Comparison of ENCODE assay signal across 8 cellular contexts in the genomic region with DNA sequence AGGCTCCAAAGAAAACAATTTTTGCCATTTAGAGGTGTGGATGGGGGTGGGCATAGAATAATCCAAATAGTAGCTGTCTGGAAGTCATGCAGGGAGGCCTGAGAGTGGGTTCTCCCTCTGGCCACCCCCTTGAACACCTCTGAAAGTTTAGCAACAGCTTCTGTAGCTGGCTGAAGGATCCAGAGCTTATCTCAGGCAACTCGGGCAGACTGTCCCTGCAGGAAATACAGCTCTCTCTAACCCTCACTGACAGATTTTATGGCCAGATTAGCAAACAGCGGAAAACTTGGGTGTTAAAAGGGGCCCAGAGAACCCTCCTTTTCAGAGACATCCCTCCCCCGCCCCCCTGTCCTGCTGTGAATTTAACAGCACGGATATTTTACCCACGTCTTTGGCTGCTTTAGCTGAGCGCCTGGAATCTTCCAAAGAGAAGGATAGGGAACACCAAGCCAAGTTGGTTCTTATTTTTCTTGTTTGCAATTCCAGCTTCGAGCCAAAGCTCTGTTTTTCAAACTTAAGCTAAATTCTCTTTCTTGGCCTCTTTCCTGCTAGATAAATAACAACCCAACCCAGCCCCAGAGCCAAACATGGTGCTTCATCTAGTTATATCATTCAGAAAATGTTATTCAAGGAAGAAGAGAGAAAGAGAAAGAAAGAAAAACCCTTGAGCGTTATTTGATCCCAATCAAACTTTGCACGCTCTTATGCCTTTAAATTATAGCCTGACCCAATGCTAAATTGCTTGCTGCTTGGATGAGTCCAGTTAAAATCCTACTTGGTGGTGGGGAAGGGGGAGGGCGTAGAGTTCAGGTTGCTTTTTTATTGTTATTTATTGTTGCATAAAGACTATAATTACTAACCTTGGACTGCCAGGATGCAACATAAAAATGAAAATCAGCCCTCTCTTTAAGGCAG. TPM values are rescaled to one million over a fixed set of nuclear protein-coding genes. Genes with fewer than 3 reads are reported as not detected.
DNase-seq lines count a peak whose midpoint lies in the region; ATAC-seq and TF ChIP-seq lines count a peak whose summit lies in the region.

No MANE protein-coding gene starts in this region.

- TF ChIP-seq POLR2A in esophagus squamous epithelium (IDR thresholded peaks at IDR 0.05): no peak

- H3K27me3 ChIP-seq in esophagus squamous epithelium: peaks cover 0 to 82% (median 0%) of the 10 kb centered on the region in 4 donors

- WGBS in esophagus squamous epithelium, 2 donors: 17% methylated on average over 10 of the region's 10 CpGs

- peak overlapping the region in 3 of 4 donors; percentile 22 to 56 (median 31) for H3K4me3 ChIP-seq in esophagus squamous epithelium

- DNase-seq in HCEC 1CT (peak; percentile 41), OCI-M1 (lab: John Stamatoyannopoulos, UW) (peak; percentile 93), esophagus squamous epithelium (lab: John Stamatoyannopoulos, UW) (no peak), renal cortical epithelial cell (ENCODE audit: low read depth) (peak; percentile 58), NCI-H524 treated with DMSO at 0.1 percent for 48 hours (lab: John Stamatoyannopoulos, UW) (no peak)
- DNase-seq in effector CD8-positive, alpha-beta T cell (lab: John Stamatoyannopoulos, UW): no peak

- ATAC-seq in HG02870 (IDR thresholded peaks at IDR 0.05; ENCODE audit: unreplicated experiment) (no peak), HG03045 (IDR thresholded peaks at IDR 0.05; ENCODE audit: unreplicated experiment) (no peak)

- intact Hi-C loops in esophagus squamous epithelium (cut with DNase I): no loop called here

- TF ChIP-seq CTCF in esophagus squamous epithelium (IDR thresholded peaks at IDR 0.05): no peak

- H3K9me3 ChIP-seq in esophagus squamous epithelium: no peaks in the 10 kb centered on the region

- peaks cover 0 to 23% (median 6%) of the 10 kb centered on the region in 3 donors for H3K36me3 ChIP-seq in esophagus squamous epithelium

- peaks cover 7 to 91% (median 48%) of the 10 kb centered on the region in 3 donors for H3K4me1 ChIP-seq in esophagus squamous epithelium

- H3K27ac ChIP-seq in esophagus squamous epithelium: peak overlapping the region; percentile 91 to 95 (median 92)

RNA-seq across cellular contexts. Expression of gene HOXB2, which starts 2.3 kb away (rescaled TPM):
- 10 to 100 TPM in 3 of 4 donors, 1 to 10 TPM in 1; 9.2 to 24.2 (median 17.1) TPM for total RNA-seq in esophagus squamous epithelium
- 17.4 and 23.7 TPM in 2 replicates for total RNA-seq in renal cortical epithelial cell

RNA-seq across cellular contexts. Expression of gene HOXB1, which starts 16.4 kb away (rescaled TPM):
- total RNA-seq in esophagus squamous epithelium (under 1 TPM in 1 of 4 donors, not detected in 3; 0.19 TPM), renal cortical epithelial cell (not detected in 2 replicates)

RNA-seq across cellular contexts. Expression of gene HOXB4, which starts 31.0 kb away (rescaled TPM):
- total RNA-seq in esophagus squamous epithelium: 1 to 10 TPM in 3 of 4 donors, under 1 TPM in 1; 0.27 to 2.9 (median 1.8) TPM
- total RNA-seq in renal cortical epithelial cell: 2.1 and 8.7 TPM in 2 replicates

RNA-seq across cellular contexts. Expression of gene HOXB3, which starts 42.9 kb away (rescaled TPM):
- total RNA-seq in esophagus squamous epithelium (10 to 100 TPM in 1 of 4 donors, 1 to 10 TPM in 3; 2.5 to 11.1 (median 5.8) TPM), renal cortical epithelial cell (8.0 and 36.2 TPM in 2 replicates)

RNA-seq across cellular contexts. Expression of gene HOXB5, which starts 46.4 kb away (rescaled TPM):
- not detected for total RNA-seq in esophagus squamous epithelium
- 0.35 and 2.4 TPM in 2 replicates for total RNA-seq in renal cortical epithelial cell

Comparison
In these comparisons a context has a peak if more than half of its experiments do, and no peak if none do; other contexts are left out.
1. DNase-seq: peak in HCEC 1CT (single experiment), OCI-M1 (single experiment) and renal cortical epithelial cell (single experiment); none in esophagus squamous epithelium (single experiment), NCI-H524 treated with DMSO at 0.1 percent for 48 hours (single experiment) and effector CD8-positive, alpha-beta T cell (single experiment).